ENCODE assay signal across 10 cellular contexts in the genomic region with DNA sequence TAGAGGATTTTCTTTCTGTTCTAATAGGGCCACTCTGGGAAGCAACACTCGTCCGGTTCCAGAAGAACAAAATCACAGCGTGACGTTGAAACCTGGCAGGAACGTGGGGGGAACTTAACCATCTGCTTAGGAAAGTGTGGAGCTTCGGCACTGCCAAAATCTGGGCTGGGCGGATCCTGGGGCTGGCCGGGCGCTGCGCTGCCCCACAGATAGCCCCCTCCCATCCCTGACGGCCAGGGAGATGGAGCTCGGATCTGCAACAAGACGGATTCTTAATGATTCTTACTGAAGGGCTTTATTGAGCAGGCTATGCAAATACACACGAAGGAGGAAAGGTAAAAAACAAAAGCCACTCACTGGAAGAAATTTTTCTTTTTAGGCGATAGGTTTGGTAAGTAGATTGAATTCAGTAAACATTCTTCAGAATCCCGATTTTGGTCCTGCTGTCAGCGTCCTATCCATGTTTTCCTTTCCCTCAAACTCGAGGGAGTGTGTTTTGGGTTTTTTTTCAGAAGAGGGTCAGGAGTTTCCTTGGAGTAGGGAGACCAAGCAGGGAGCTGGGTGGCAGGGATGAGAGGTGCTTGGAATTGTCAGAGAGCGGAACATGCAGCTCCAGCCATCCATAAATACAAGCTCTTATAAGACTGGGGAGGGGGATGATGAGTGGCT. TPM values are rescaled to one million over a fixed set of nuclear protein-coding genes. Genes with fewer than 3 reads are reported as not detected.
DNase-seq lines count a peak whose midpoint lies in the region; ATAC-seq and FAIRE-seq lines count a peak whose summit lies in the region.
"Had no signal": no experiment of that assay in that cellular context is flagged by ENCODE, and none has a peak within 500 bp of the region (broad histone marks: within the 10 kb centered on the region; RNA-seq: fewer than 3 reads in every experiment).

No MANE protein-coding gene starts in this region.

- peaks cover 15% of the 10 kb centered on the region for H3K9me3 Mint-ChIP-seq in T-helper 1 cell treated with Interleukin-12 subunit alpha and Interleukin-12 subunit beta and Interleukin-4 antibody, amounts not matched to agents 30 μg/mL and 1 μg/mL, for 36 hours

- H3K4me3 Mint-ChIP-seq in T-helper 1 cell treated with Interleukin-12 subunit alpha and Interleukin-12 subunit beta and Interleukin-4 antibody, amounts not matched to agents 30 μg/mL and 1 μg/mL, for 36 hours, result peak overlapping the region; percentile 48

- H3K4me3 ChIP-seq in ectodermal cell (ENCODE audit: insufficient read depth, low read depth, low read length) (peak overlapping the region; percentile 53), small intestine (ENCODE audit: low read depth in 1 of 2, low read length in 2 of 2) (no peak overlapping the region)

- FAIRE-seq in small intestine (lab: Jason Lieb, UNC), result no peak
- FAIRE-seq: GM18507 had no signal

- ATAC-seq in HG03571 (IDR thresholded peaks at IDR 0.05; ENCODE audit: unreplicated experiment), result no peak
- ATAC-seq in HG03432 (IDR thresholded peaks at IDR 0.05; ENCODE audit: unreplicated experiment), result no peak

- H3K27me3 Mint-ChIP-seq in T-helper 1 cell treated with Interleukin-12 subunit alpha and Interleukin-12 subunit beta and Interleukin-4 antibody, amounts not matched to agents 30 μg/mL and 1 μg/mL, for 36 hours (ENCODE audit: low read depth), result peaks cover 62% of the 10 kb centered on the region

- 1% methylated on average over 18 to 19 of the region's 19 CpGs for WGBS in ectodermal cell, 2 experiments
- 7 to 14% (median 12%) methylated on average over 19 of the region's 19 CpGs for WGBS in small intestine, 3 donors

- H3K36me3 ChIP-seq in ectodermal cell (ENCODE audit: control insufficient read depth, insufficient read depth, low read length) (peaks cover 12% of the 10 kb centered on the region), small intestine (ENCODE audit: control insufficient read depth in 2 of 2, insufficient read depth in 2 of 2, low read length in 2 of 2) (no peaks in the 10 kb centered on the region)

- H3K9me3 ChIP-seq in ectodermal cell (ENCODE audit: control insufficient read depth, low read length) (no peaks in the 10 kb centered on the region), small intestine (ENCODE audit: control insufficient read depth, low read depth) (no peaks in the 10 kb centered on the region)

- peaks cover 11% of the 10 kb centered on the region for H3K4me1 Mint-ChIP-seq in T-helper 1 cell treated with Interleukin-12 subunit alpha and Interleukin-12 subunit beta and Interleukin-4 antibody, amounts not matched to agents 30 μg/mL and 1 μg/mL, for 36 hours (ENCODE audit: low read depth)

- H3K27ac ChIP-seq in ectodermal cell (ENCODE audit: insufficient read depth, low read depth, low read length, poor library complexity, severe bottlenecking) (peak overlapping the region; percentile 80), small intestine (ENCODE audit: low read depth in 1 of 2, low read length in 1 of 2) (no peak overlapping the region)

- H3K4me1 ChIP-seq in ectodermal cell (ENCODE audit: control insufficient read depth, insufficient read depth, low read length) (peaks cover 34% of the 10 kb centered on the region), small intestine (ENCODE audit: control insufficient read depth in 2 of 2, insufficient read depth in 1 of 2, low read depth in 1 of 2, low read length in 1 of 2) (no peaks in the 10 kb centered on the region)

- H3K36me3 Mint-ChIP-seq in T-helper 1 cell treated with Interleukin-12 subunit alpha and Interleukin-12 subunit beta and Interleukin-4 antibody, amounts not matched to agents 30 μg/mL and 1 μg/mL, for 36 hours (ENCODE audit: low read depth), result peaks cover 1% of the 10 kb centered on the region

- DNase-seq in T-helper 1 cell (no peak), NCI-H1694 (lab: John Stamatoyannopoulos, UW) (peak; percentile 43), retina (peak; percentile 33), small intestine (no peak)
- DNase-seq: central memory CD4-positive, alpha-beta T cell had no signal

- peaks cover 65% of the 10 kb centered on the region for H3K27me3 ChIP-seq in ectodermal cell (ENCODE audit: control insufficient read depth, insufficient read depth, low read length, poor library complexity, severe bottlenecking)
- peaks cover 16 to 47% of the 10 kb centered on the region in 2 donors for H3K27me3 ChIP-seq in small intestine (ENCODE audit: control insufficient read depth in 2 of 2, insufficient read depth in 2 of 2, low read length in 2 of 2)

- H3K27ac Mint-ChIP-seq in T-helper 1 cell treated with Interleukin-12 subunit alpha and Interleukin-12 subunit beta and Interleukin-4 antibody, amounts not matched to agents 30 μg/mL and 1 μg/mL, for 36 hours, result peak overlapping the region; percentile 70

RNA-seq across cellular contexts. Expression of gene PCDH8, which starts 1.4 kb away (rescaled TPM):
- 39.8 TPM for polyA plus RNA-seq in ectodermal cell (2013, experiment 1 of 4)
- 35.2 TPM for polyA plus RNA-seq in ectodermal cell (2013, experiment 2 of 4)
- polyA plus RNA-seq in ectodermal cell (2013, experiment 3 of 4), result 52.1 TPM
- polyA plus RNA-seq in ectodermal cell (2013, experiment 4 of 4), result 44.1 TPM
- 1 to 10 TPM in 1 of 3 donors, not detected in 2; 3.1 TPM for polyA plus RNA-seq in small intestine

Comparison
In these comparisons a context has a peak if more than half of its experiments do, and no peak if none do; other contexts are left out.
1. DNase-seq: peak in NCI-H1694 (single experiment) and retina (single experiment); none in T-helper 1 cell (0 of 5) and small intestine (single experiment).